In genomic region chr1:211068976-211069375, GRCh38 we compare ENCODE assay signal across 28 cellular contexts.
DNase-seq lines count a peak whose midpoint lies in the region; ATAC-seq and TF ChIP-seq lines count a peak whose summit lies in the region.
"Had no signal": no experiment of that assay in that cellular context is flagged by ENCODE, and none has a peak within 500 bp of the region (broad histone marks: within the 10 kb centered on the region; RNA-seq: fewer than 3 reads in every experiment).

No MANE protein-coding gene starts in this region.

- H3K27ac Mint-ChIP-seq in CD4-positive, alpha-beta T cell, result no peak overlapping the region
- H3K27ac Mint-ChIP-seq in activated CD8-positive, alpha-beta T cell treated with anti-CD3 and anti-CD28 coated beads, Interleukin-2, amount 10 ng/mL, durations not matched to agents 7 days and 5 days, result no peak overlapping the region
- H3K27ac Mint-ChIP-seq: activated CD8-positive, alpha-beta T cell treated with anti-CD3 and anti-CD28 coated beads for 36 hours; activated naive CD4-positive, alpha-beta T cell treated with anti-CD3 and anti-CD28 coated beads for 36 hours; B cell; CD8-positive, alpha-beta memory T cell; mesothelial cell of epicardium; progenitor cell of endocrine pancreas; stimulated activated naive CD8-positive, alpha-beta T cell treated with anti-CD3 and anti-CD28 coated beads, Interleukin-15, Interleukin-2, amounts not matched to agents 100 ng/mL and 50 ng/mL, for 24 hours had no signal

- no peak for ATAC-seq in CD4-positive, alpha-beta T cell (ENCODE audit: poor library complexity)
- ATAC-seq in HG02884 (IDR thresholded peaks at IDR 0.05; ENCODE audit: unreplicated experiment), result no peak
- ATAC-seq in activated CD8-positive, alpha-beta T cell treated with anti-CD3 and anti-CD28 coated beads, Interleukin-2, amount 10 ng/mL, durations not matched to agents 7 days and 5 days, result no peak
- ATAC-seq: activated CD8-positive, alpha-beta T cell treated with anti-CD3 and anti-CD28 coated beads for 36 hours; left ventricle myocardium superior; right lobe of liver had no signal

- no peak for TF ChIP-seq EP300 in esophagus muscularis mucosa (IDR thresholded peaks at IDR 0.05)

- H3K36me3 ChIP-seq in NT2/D1 (ENCODE audit: insufficient read depth, insufficient read length, low read length) (no peaks in the 10 kb centered on the region), esophagus muscularis mucosa (no peaks in the 10 kb centered on the region), trophoblast cell (ENCODE audit: control insufficient read depth in 1 of 2, insufficient read depth in 2 of 2, low read length in 2 of 2) (no peaks in the 10 kb centered on the region)
- H3K36me3 ChIP-seq: brain microvascular endothelial cell, neutrophil, right lobe of liver had no signal

- H2AFZ ChIP-seq in trophoblast cell (ENCODE audit: insufficient read depth, low read length, poor library complexity), result no peak overlapping the region

- H3K27ac ChIP-seq in esophagus muscularis mucosa (replicated peaks in 1 of 4) (no peak overlapping the region), trophoblast cell (ENCODE audit: low read depth, low read length) (peak overlapping the region; percentile 81)
- H3K27ac ChIP-seq in CD4-positive, alpha-beta T cell (ENCODE audit: low read depth, low read length), result no peak overlapping the region
- H3K27ac ChIP-seq: brain microvascular endothelial cell, neutrophil, right lobe of liver, testis had no signal

- POLR2A ChIA-PET in CD4-positive, alpha-beta T cell (lab: Charles Lee), result no interaction called here
- POLR2A ChIA-PET in activated CD8-positive, alpha-beta T cell treated with anti-CD3 and anti-CD28 coated beads, Interleukin-2, amount 10 ng/mL, durations not matched to agents 7 days and 5 days (lab: Charles Lee), result no interaction called here

- TF ChIP-seq CTCF in esophagus muscularis mucosa (IDR thresholded peaks at IDR 0.05), result no peak
- TF ChIP-seq CTCF in CD4-positive, alpha-beta T cell (IDR thresholded peaks at IDR 0.05), result no peak

- H3K4me3 ChIP-seq in NT2/D1 (ENCODE audit: insufficient read length, low read depth) (no peak overlapping the region), esophagus muscularis mucosa (no peak overlapping the region), trophoblast cell (ENCODE audit: low read depth, low read length) (no peak overlapping the region)
- H3K4me3 ChIP-seq: right lobe of liver, testis had no signal

- peak overlapping the region; percentile 16 for H3K4me2 ChIP-seq in trophoblast cell (ENCODE audit: low read length)

- no peak overlapping the region for H3K4me3 Mint-ChIP-seq in CD4-positive, alpha-beta T cell
- no peak overlapping the region for H3K4me3 Mint-ChIP-seq in activated CD8-positive, alpha-beta T cell treated with anti-CD3 and anti-CD28 coated beads, Interleukin-2, amount 10 ng/mL, durations not matched to agents 7 days and 5 days
- H3K4me3 Mint-ChIP-seq: activated CD8-positive, alpha-beta T cell treated with anti-CD3 and anti-CD28 coated beads for 36 hours; activated naive CD4-positive, alpha-beta T cell treated with anti-CD3 and anti-CD28 coated beads for 36 hours; B cell; CD8-positive, alpha-beta memory T cell; mesothelial cell of epicardium; stimulated activated naive CD8-positive, alpha-beta T cell treated with anti-CD3 and anti-CD28 coated beads, Interleukin-15, Interleukin-2, amounts not matched to agents 100 ng/mL and 50 ng/mL, for 24 hours had no signal

- intact Hi-C loops in esophagus muscularis mucosa (cut with DNase I), result no loop called here
- intact Hi-C loops in CD4-positive, alpha-beta T cell (cut with DNase I, micrococcal nuclease), result no loop called here

- no peaks in the 10 kb centered on the region for H3K27me3 ChIP-seq in NT2/D1 (ENCODE audit: insufficient read depth, insufficient read length)
- no peaks in the 10 kb centered on the region for H3K27me3 ChIP-seq in esophagus muscularis mucosa
- H3K27me3 ChIP-seq in trophoblast cell (ENCODE audit: insufficient read depth, low read length), result no peaks in the 10 kb centered on the region
- no peaks in the 10 kb centered on the region for H3K27me3 ChIP-seq in CD4-positive, alpha-beta T cell (ENCODE audit: control insufficient read depth, insufficient read depth, low read length)
- H3K27me3 ChIP-seq: brain microvascular endothelial cell, neutrophil, right lobe of liver, testis had no signal

- CTCF ChIA-PET in CD4-positive, alpha-beta T cell (lab: Charles Lee), result no interaction called here
- CTCF ChIA-PET in activated CD8-positive, alpha-beta T cell treated with anti-CD3 and anti-CD28 coated beads, Interleukin-2, amount 10 ng/mL, durations not matched to agents 7 days and 5 days (lab: Charles Lee), result no interaction called here

- no peaks in the 10 kb centered on the region for H3K36me3 Mint-ChIP-seq in CD4-positive, alpha-beta T cell (ENCODE audit: low read depth)
- H3K36me3 Mint-ChIP-seq in activated CD8-positive, alpha-beta T cell treated with anti-CD3 and anti-CD28 coated beads, Interleukin-2, amount 10 ng/mL, durations not matched to agents 7 days and 5 days (ENCODE audit: low read depth), result no peaks in the 10 kb centered on the region
- H3K36me3 Mint-ChIP-seq: CD8-positive, alpha-beta memory T cell had no signal

- no peak overlapping the region for H2BK5ac ChIP-seq in trophoblast cell (ENCODE audit: low read depth, low read length, poor library complexity)

- H3K9me3 Mint-ChIP-seq in CD4-positive, alpha-beta T cell, result no peaks in the 10 kb centered on the region
- no peaks in the 10 kb centered on the region for H3K9me3 Mint-ChIP-seq in activated CD8-positive, alpha-beta T cell treated with anti-CD3 and anti-CD28 coated beads, Interleukin-2, amount 10 ng/mL, durations not matched to agents 7 days and 5 days (ENCODE audit: insufficient read depth)
- H3K9me3 Mint-ChIP-seq: activated CD8-positive, alpha-beta T cell treated with anti-CD3 and anti-CD28 coated beads for 36 hours; activated naive CD4-positive, alpha-beta T cell treated with anti-CD3 and anti-CD28 coated beads for 36 hours; stimulated activated naive CD8-positive, alpha-beta T cell treated with anti-CD3 and anti-CD28 coated beads, Interleukin-15, Interleukin-2, amounts not matched to agents 100 ng/mL and 50 ng/mL, for 24 hours had no signal

- peaks cover 7% of the 10 kb centered on the region for H3K27me3 Mint-ChIP-seq in CD4-positive, alpha-beta T cell
- peaks cover 7% of the 10 kb centered on the region for H3K27me3 Mint-ChIP-seq in activated CD8-positive, alpha-beta T cell treated with anti-CD3 and anti-CD28 coated beads, Interleukin-2, amount 10 ng/mL, durations not matched to agents 7 days and 5 days (ENCODE audit: low read depth)
- H3K27me3 Mint-ChIP-seq: progenitor cell of endocrine pancreas had no signal

- H2BK12ac ChIP-seq in trophoblast cell (ENCODE audit: low read length), result no peak overlapping the region

- no peak overlapping the region for H3K4ac ChIP-seq in trophoblast cell (ENCODE audit: low read depth, low read length)

- H3K9ac ChIP-seq in NT2/D1 (ENCODE audit: insufficient read length, low read depth) (no peak overlapping the region), trophoblast cell (ENCODE audit: low read length) (no peak overlapping the region)

- no peak overlapping the region for H4K91ac ChIP-seq in trophoblast cell (ENCODE audit: low read depth, low read length)

- H3K4me1 ChIP-seq in NT2/D1 (ENCODE audit: insufficient read depth, insufficient read length) (peaks cover 3% of the 10 kb centered on the region), esophagus muscularis mucosa (no peaks in the 10 kb centered on the region), trophoblast cell (ENCODE audit: control insufficient read depth in 1 of 2, insufficient read depth in 2 of 2, low read length in 2 of 2) (peaks cover 3 to 9% of the 10 kb centered on the region in 2 experiments)
- H3K4me1 ChIP-seq: right lobe of liver, testis had no signal

- H3K23ac ChIP-seq in trophoblast cell (ENCODE audit: low read length), result no peak overlapping the region

- no peak overlapping the region for H2BK120ac ChIP-seq in trophoblast cell (ENCODE audit: insufficient read depth, low read length, poor library complexity)

- TF ChIP-seq POLR2A in esophagus muscularis mucosa (IDR thresholded peaks at IDR 0.05; ENCODE audit: low read depth), result no peak

- H4K8ac ChIP-seq in trophoblast cell (ENCODE audit: low read depth, low read length), result no peak overlapping the region

- no peak overlapping the region for H2AK5ac ChIP-seq in trophoblast cell (ENCODE audit: low read length)

- no peak overlapping the region for H3K14ac ChIP-seq in trophoblast cell (ENCODE audit: low read length)

- no peak overlapping the region for H3K18ac ChIP-seq in trophoblast cell (ENCODE audit: low read length)

- no peak overlapping the region for H4K12ac ChIP-seq in trophoblast cell (ENCODE audit: low read depth, low read length)

- 64% methylated on average over 3 of the region's 3 CpGs for WGBS in esophagus muscularis mucosa
- WGBS in trophoblast cell (ENCODE audit: extremely low coverage, insufficient coverage, insufficient read length), result no CpG with 5 or more reads among the region's 3 CpGs

- H3K79me2 ChIP-seq in trophoblast cell (ENCODE audit: control insufficient read depth, insufficient read depth, low read length, poor library complexity), result no peaks in the 10 kb centered on the region

- H3K9me3 ChIP-seq in NT2/D1 (ENCODE audit: insufficient read depth, low read length) (no peaks in the 10 kb centered on the region), esophagus muscularis mucosa (no peaks in the 10 kb centered on the region), trophoblast cell (ENCODE audit: insufficient read depth, low read depth, low read length) (no peaks in the 10 kb centered on the region)
- H3K9me3 ChIP-seq in CD4-positive, alpha-beta T cell (ENCODE audit: control insufficient read depth, low read length), result no peaks in the 10 kb centered on the region
- H3K9me3 ChIP-seq: neutrophil, right lobe of liver, testis had no signal

- H3K4me1 Mint-ChIP-seq in CD4-positive, alpha-beta T cell (ENCODE audit: low read depth), result no peaks in the 10 kb centered on the region
- H3K4me1 Mint-ChIP-seq in activated CD8-positive, alpha-beta T cell treated with anti-CD3 and anti-CD28 coated beads, Interleukin-2, amount 10 ng/mL, durations not matched to agents 7 days and 5 days (ENCODE audit: low read depth), result no peaks in the 10 kb centered on the region
- H3K4me1 Mint-ChIP-seq: B cell; CD8-positive, alpha-beta memory T cell; mesothelial cell of epicardium had no signal

- peaks cover 2% of the 10 kb centered on the region for H3K79me1 ChIP-seq in trophoblast cell (ENCODE audit: low read length)

- DNase-seq in ELF-1 (ENCODE audit: low read depth, low spot score), result peak; percentile 92
- DNase-seq in NT2/D1 (ENCODE audit: low read depth, low spot score), result peak; percentile 47
- DNase-seq in esophagus muscularis mucosa (ENCODE audit: extremely low spot score), result peak; percentile 47
- peak in 1 of 2 donors; percentile 46 for DNase-seq in trophoblast cell
- DNase-seq in CD4-positive, alpha-beta T cell, result no peak
- no peak for DNase-seq in activated CD8-positive, alpha-beta T cell treated with anti-CD3 and anti-CD28 coated beads, Interleukin-2, amount 10 ng/mL, durations not matched to agents 7 days and 5 days
- DNase-seq: ACHN; activated CD4-positive, alpha-beta T cell treated with anti-CD3 and anti-CD28 coated beads for 1 hour; activated CD8-positive, alpha-beta T cell treated with anti-CD3 and anti-CD28 coated beads for 36 hours; activated naive CD4-positive, alpha-beta T cell treated with anti-CD3 and anti-CD28 coated beads for 36 hours; brain microvascular endothelial cell; CD8-positive, alpha-beta memory T cell; DMS 273 treated with DMSO at 0.1 percent for 48 hours; left ventricle myocardium superior; NCI-H1092 treated with DMSO at 0.1 percent for 48 hours; NCI-H187; NCI-H2171 treated with DMSO at 0.1 percent for 48 hours; NCI-H510A; right lobe of liver; stimulated activated CD8-positive, alpha-beta memory T cell treated with anti-CD3 and anti-CD28 coated beads, Interleukin-4, amount 100 ng/mL, for 48 hours; T-helper 2 cell; testis had no signal

Comparison
In these comparisons a context has a peak if more than half of its experiments do, and no peak if none do; other contexts are left out.
1. DNase-seq: peak in ELF-1 (single experiment), NT2/D1 (single experiment) and esophagus muscularis mucosa (single experiment); none in CD4-positive, alpha-beta T cell (0 of 10) and activated CD8-positive, alpha-beta T cell treated with anti-CD3 and anti-CD28 coated beads, Interleukin-2, amount 10 ng/mL, durations not matched to agents 7 days and 5 days (single experiment).